ENCODE assay signal across 9 cellular contexts in the genomic region with DNA sequence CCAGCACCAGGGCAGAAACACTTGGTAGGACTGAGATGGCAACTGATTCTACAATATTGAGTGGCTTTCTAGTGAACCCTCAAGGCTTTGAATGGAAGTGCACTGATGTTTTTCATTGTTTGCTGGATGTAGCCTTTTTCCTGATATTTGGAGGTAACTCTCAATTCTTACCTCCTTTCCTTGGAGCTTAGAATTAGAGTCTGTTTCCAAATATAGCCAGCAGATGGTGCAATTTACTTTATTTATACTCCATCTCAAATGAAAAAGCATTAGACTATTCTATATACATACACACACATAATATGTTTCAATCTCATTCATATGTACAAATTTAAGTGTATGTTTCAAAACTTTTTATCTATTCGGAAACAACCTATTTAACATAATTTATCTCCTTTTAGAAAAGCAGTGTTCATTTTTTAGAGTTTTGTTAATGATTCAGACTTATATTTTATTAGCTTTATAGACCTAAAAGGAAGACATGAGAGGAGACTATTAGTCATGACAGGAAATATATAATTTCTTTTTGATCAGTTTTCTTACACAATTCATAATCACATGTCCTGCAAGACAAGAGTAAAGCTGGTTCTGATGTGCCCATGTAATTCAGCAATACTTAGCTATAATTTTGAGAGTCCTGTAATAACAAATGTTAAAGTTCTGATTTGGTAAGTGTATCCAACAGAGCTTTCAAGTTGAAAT.
A peak's percentile ranks its signal among the peaks of the same experiment; 100 is the strongest.
DNase-seq lines count a peak whose midpoint lies in the region; ATAC-seq and TF ChIP-seq lines count a peak whose summit lies in the region.
"Had no signal": no experiment of that assay in that cellular context is flagged by ENCODE, and none has a peak within 500 bp of the region (broad histone marks: within the 10 kb centered on the region; RNA-seq: fewer than 3 reads in every experiment).

No MANE protein-coding gene starts in this region.

- CTCF ChIA-PET in WTC11 (lab: Charles Lee): interaction anchor here (0.6 to 2.4 kb wide), 32 partner anchors 9 to 966 kb away, joined by 3 to 16 read pairs (median 4); no protein-coding TSS in a partner anchor

- peaks cover 9% of the 10 kb centered on the region for H3K4me1 Mint-ChIP-seq in WTC11

- no peaks in the 10 kb centered on the region for H3K9me3 Mint-ChIP-seq in WTC11

- no peaks in the 10 kb centered on the region for H3K36me3 Mint-ChIP-seq in WTC11

- H3K27ac Mint-ChIP-seq in WTC11: no peak overlapping the region

- POLR2A ChIA-PET in WTC11 (lab: Charles Lee): no interaction called here

- no peak overlapping the region for H3K27ac ChIP-seq in C4-2B
- H3K27ac ChIP-seq: HL-60 had no signal

- ATAC-seq in GM19452 (IDR thresholded peaks at IDR 0.05; ENCODE audit: unreplicated experiment) (peak; percentile 58), WTC11 (peak; percentile 36)

- DNase-seq in NCI-H1048 (lab: John Stamatoyannopoulos, UW) (peak; percentile 8), WTC11 (ENCODE audit: low spot score) (no peak), iris pigment epithelial cell (ENCODE audit: low read depth) (peak; percentile 44), MV-4-11 (lab: John Stamatoyannopoulos, UW) (no peak), NCI-H226 (no peak)
- DNase-seq in NK-92 treated with Interleukin-12 subunit alpha and Interleukin-12 subunit beta, amount 100 ng/mL, for 24 hours (lab: John Stamatoyannopoulos, UW): no peak

- TF ChIP-seq CTCF in C4-2B (conservative IDR thresholded peaks at IDR 0.05) (peak; percentile 70), WTC11 (IDR thresholded peaks at IDR 0.05) (peak; percentile 46; the same call in 1 of the 2 replicates)

- H3K27me3 Mint-ChIP-seq in WTC11 (ENCODE audit: low read depth): no peaks in the 10 kb centered on the region

- H3K4me3 Mint-ChIP-seq in WTC11: no peak overlapping the region

TF ChIP-seq in WTC11, 78 proteins besides CTCF, POLR2A, EP300 and RAD21:
- TF ChIP-seq, protein P1, sequence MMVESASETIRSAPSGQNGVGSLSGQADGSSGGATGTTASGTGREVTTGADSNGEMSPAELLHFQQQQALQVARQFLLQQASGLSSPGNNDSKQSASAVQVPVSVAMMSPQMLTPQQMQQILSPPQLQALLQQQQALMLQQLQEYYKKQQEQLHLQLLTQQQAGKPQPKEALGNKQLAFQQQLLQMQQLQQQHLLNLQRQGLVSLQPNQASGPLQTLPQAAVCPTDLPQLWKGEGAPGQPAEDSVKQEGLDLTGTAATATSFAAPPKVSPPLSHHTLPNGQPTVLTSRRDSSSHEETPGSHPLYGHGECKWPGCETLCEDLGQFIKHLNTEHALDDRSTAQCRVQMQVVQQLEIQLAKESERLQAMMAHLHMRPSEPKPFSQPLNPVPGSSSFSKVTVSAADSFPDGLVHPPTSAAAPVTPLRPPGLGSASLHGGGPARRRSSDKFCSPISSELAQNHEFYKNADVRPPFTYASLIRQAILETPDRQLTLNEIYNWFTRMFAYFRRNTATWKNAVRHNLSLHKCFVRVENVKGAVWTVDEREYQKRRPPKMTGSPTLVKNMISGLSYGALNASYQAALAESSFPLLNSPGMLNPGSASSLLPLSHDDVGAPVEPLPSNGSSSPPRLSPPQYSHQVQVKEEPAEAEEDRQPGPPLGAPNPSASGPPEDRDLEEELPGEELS (CRISPR knock-in tag; IDR thresholded peaks at IDR 0.05): no peak
- no peak for TF ChIP-seq ZBTB21 (CRISPR knock-in tag; IDR thresholded peaks at IDR 0.05; ENCODE audit: borderline replicate concordance)

Comparison
In these comparisons a context has a peak if more than half of its experiments do, and no peak if none do; other contexts are left out.
1. DNase-seq: peak in NCI-H1048 (single experiment) and iris pigment epithelial cell (single experiment); none in WTC11 (single experiment), MV-4-11 (single experiment), NK-92 treated with Interleukin-12 subunit alpha and Interleukin-12 subunit beta, amount 100 ng/mL, for 24 hours (single experiment) and NCI-H226 (single experiment).